ENCODE assay signal across 9 cellular contexts in genomic region chr18:14086459-14087231, GRCh38. TPM values are rescaled to one million over a fixed set of nuclear protein-coding genes. Genes with fewer than 3 reads are reported as not detected.
DNase-seq lines count a peak whose midpoint lies in the region; ATAC-seq, FAIRE-seq and TF ChIP-seq lines count a peak whose summit lies in the region.
"Had no signal": no experiment of that assay in that cellular context is flagged by ENCODE, and none has a peak within 500 bp of the region (broad histone marks: within the 10 kb centered on the region; RNA-seq: fewer than 3 reads in every experiment).

No MANE protein-coding gene starts in this region.

- no peaks in the 10 kb centered on the region for H3K36me3 Mint-ChIP-seq in nephron (ENCODE audit: low read depth)
- H3K36me3 Mint-ChIP-seq in CD8-positive, alpha-beta memory T cell = peaks cover 0 to 5% (median 0%) of the 10 kb centered on the region in 3 donors

- no peaks in the 10 kb centered on the region for H3K9me1 ChIP-seq in endothelial cell of umbilical vein (replicated peaks; ENCODE audit: control insufficient read depth, extremely low read depth, insufficient read depth, low read length)

- DNase-seq in NCI-H1436 (lab: John Stamatoyannopoulos, UW) = peak; percentile 38
- DNase-seq in NCI-H1436 treated with DMSO at 0.1 percent for 48 hours (lab: John Stamatoyannopoulos, UW) = no peak
- DNase-seq in NT2/D1 (ENCODE audit: low read depth, low spot score) = peak; percentile 30
- peak; percentile 34 for DNase-seq in endothelial cell of umbilical vein (ENCODE audit: low read depth, low spot score)
- no peak for DNase-seq in CD8-positive, alpha-beta memory T cell
- DNase-seq: activated T-cell treated with anti-CD3 and anti-CD28 coated beads, Interleukin-2, amount 50 U/mL, for 4 hours had no signal

- H3K27ac ChIP-seq in endothelial cell of umbilical vein (ENCODE audit: insufficient read depth, low read depth, low read length) = no peak overlapping the region
- H3K27ac ChIP-seq in CD8-positive, alpha-beta memory T cell (ENCODE audit: low read depth, low read length) = no peak overlapping the region

- intact Hi-C loops in endothelial cell of umbilical vein (cut with micrococcal nuclease) = loop anchor here (1.0 to 5.0 kb wide), 3 partner anchors 262 to 529 kb away; partner anchors contain the start of gene MC5R

- BruUV-seq in endothelial cell of umbilical vein (replicated peaks; lab: Mats Ljungman, UMichigan) = no TSS peak

- no peaks in the 10 kb centered on the region for H3K9me3 Mint-ChIP-seq in nephron
- H3K9me3 Mint-ChIP-seq in CD8-positive, alpha-beta memory T cell = no peaks in the 10 kb centered on the region
- H3K9me3 Mint-ChIP-seq: activated T-cell treated with anti-CD3 and anti-CD28 coated beads, Interleukin-2, amount 50 U/mL, for 4 hours had no signal

- no peak overlapping the region for H3K4me3 ChIP-seq in NT2/D1 (ENCODE audit: insufficient read length, low read depth)
- H3K4me3 ChIP-seq in endothelial cell of umbilical vein (replicated peaks in 1 of 3; ENCODE audit: insufficient read depth in 1 of 3, low read depth in 1 of 3, low read length in 3 of 3) = no peak overlapping the region
- no peak overlapping the region for H3K4me3 ChIP-seq in CD8-positive, alpha-beta memory T cell (ENCODE audit: low read length)

- FAIRE-seq in endothelial cell of umbilical vein (lab: Jason Lieb, UNC) = peak; percentile 80

- CTCF ChIA-PET in endothelial cell of umbilical vein (lab: Charles Lee) = interaction anchor here (0.6 to 4.4 kb wide), 10 partner anchors 8 to 274 kb away, joined by 3 to 46 read pairs (median 3); partner anchors contain the start of gene MC5R
- CTCF ChIA-PET in CD8-positive, alpha-beta memory T cell (lab: Charles Lee) = no interaction called here

- H3K4me1 Mint-ChIP-seq in nephron = no peaks in the 10 kb centered on the region
- H3K4me1 Mint-ChIP-seq in CD8-positive, alpha-beta memory T cell = no peaks in the 10 kb centered on the region

- POLR2A ChIA-PET in endothelial cell of umbilical vein (lab: Charles Lee) = no interaction called here
- POLR2A ChIA-PET in CD8-positive, alpha-beta memory T cell (lab: Charles Lee) = no interaction called here

- H3K4me1 ChIP-seq in NT2/D1 (ENCODE audit: insufficient read depth, insufficient read length) (peaks cover 7% of the 10 kb centered on the region), endothelial cell of umbilical vein (ENCODE audit: control insufficient read depth, extremely low read depth, insufficient read depth, low read length) (no peaks in the 10 kb centered on the region)
- no peaks in the 10 kb centered on the region for H3K4me1 ChIP-seq in CD8-positive, alpha-beta memory T cell (ENCODE audit: insufficient read depth, low read length)

- no peak overlapping the region for H3K4me2 ChIP-seq in endothelial cell of umbilical vein (ENCODE audit: insufficient read depth, low read length)

- no peak overlapping the region for H3K4me3 Mint-ChIP-seq in nephron
- no peak overlapping the region for H3K4me3 Mint-ChIP-seq in CD8-positive, alpha-beta memory T cell
- H3K4me3 Mint-ChIP-seq: activated T-cell treated with anti-CD3 and anti-CD28 coated beads, Interleukin-2, amount 50 U/mL, for 4 hours had no signal

- no peaks in the 10 kb centered on the region for H3K9me3 ChIP-seq in NT2/D1 (ENCODE audit: insufficient read depth, low read length)
- no peaks in the 10 kb centered on the region for H3K9me3 ChIP-seq in endothelial cell of umbilical vein (replicated peaks; ENCODE audit: control insufficient read depth, insufficient read depth, low read length)
- H3K9me3 ChIP-seq in CD8-positive, alpha-beta memory T cell (ENCODE audit: low read length) = no peaks in the 10 kb centered on the region

- no peaks in the 10 kb centered on the region for H4K20me1 ChIP-seq in endothelial cell of umbilical vein (replicated peaks; ENCODE audit: control insufficient read depth, extremely low read depth, insufficient read depth, low read length)

- TF ChIP-seq CTCF in endothelial cell of umbilical vein (IDR thresholded peaks at IDR 0.05; ENCODE audit: extremely low read depth in 1 of 2, insufficient read depth in 1 of 2, low read depth in 1 of 2, low read length in 2 of 2) (peak; percentile 58 to 60), nephron (IDR thresholded peaks at IDR 0.05; ENCODE audit: unreplicated experiment in 3 of 3) (peak; percentile 65 to 83 (median 66))

- no peak for TF ChIP-seq POLR2A in endothelial cell of umbilical vein (IDR thresholded peaks at IDR 0.05; ENCODE audit: low read depth, low read length)

- H3K27ac Mint-ChIP-seq in nephron = no peak overlapping the region
- no peak overlapping the region for H3K27ac Mint-ChIP-seq in CD8-positive, alpha-beta memory T cell

- no peaks in the 10 kb centered on the region for H3K36me3 ChIP-seq in NT2/D1 (ENCODE audit: insufficient read depth, insufficient read length, low read length)
- H3K36me3 ChIP-seq in endothelial cell of umbilical vein (ENCODE audit: control insufficient read depth in 2 of 2, extremely low read depth in 1 of 2, insufficient read depth in 2 of 2, low read length in 2 of 2) = no peaks in the 10 kb centered on the region
- no peaks in the 10 kb centered on the region for H3K36me3 ChIP-seq in CD8-positive, alpha-beta memory T cell (ENCODE audit: insufficient read depth, low read length)

- H3K79me2 ChIP-seq in endothelial cell of umbilical vein (ENCODE audit: control insufficient read depth, insufficient read depth, low read length) = no peaks in the 10 kb centered on the region

- H2AFZ ChIP-seq in endothelial cell of umbilical vein (ENCODE audit: low read depth, low read length) = no peak overlapping the region

- H3K27me3 Mint-ChIP-seq in nephron (ENCODE audit: low read depth) = no peaks in the 10 kb centered on the region
- H3K27me3 Mint-ChIP-seq in CD8-positive, alpha-beta memory T cell = peaks cover 1 to 4% of the 10 kb centered on the region in 2 donors

- ATAC-seq in HG03159 (IDR thresholded peaks at IDR 0.05; ENCODE audit: unreplicated experiment) (peak; percentile 56), HG03039 (IDR thresholded peaks at IDR 0.05; ENCODE audit: unreplicated experiment) (no peak)

- H3K9ac ChIP-seq in NT2/D1 (ENCODE audit: insufficient read length, low read depth) = peak overlapping the region; percentile 25
- no peak overlapping the region for H3K9ac ChIP-seq in endothelial cell of umbilical vein (replicated peaks; ENCODE audit: extremely low read depth, insufficient read depth, low read length)

- dilution Hi-C loops in endothelial cell of umbilical vein (cut with MboI; ENCODE audit: extremely low pct_ligation_motif_present, low sequenced_read_pairs) = no loop called here

- H3K27me3 ChIP-seq in NT2/D1 (ENCODE audit: insufficient read depth, insufficient read length) (no peaks in the 10 kb centered on the region), endothelial cell of umbilical vein (ENCODE audit: control insufficient read depth in 2 of 2, insufficient read depth in 2 of 2, low read length in 2 of 2) (no peaks in the 10 kb centered on the region)
- no peaks in the 10 kb centered on the region for H3K27me3 ChIP-seq in CD8-positive, alpha-beta memory T cell (ENCODE audit: insufficient read depth, low read length, poor library complexity, severe bottlenecking)

TF ChIP-seq in endothelial cell of umbilical vein, 7 proteins besides CTCF, POLR2A, EP300 and RAD21:
- TF ChIP-seq GATA2 (IDR thresholded peaks at IDR 0.05; ENCODE audit: insufficient read depth, insufficient read length, low read depth, low read length) (no peak), FOS (IDR thresholded peaks at IDR 0.05; ENCODE audit: borderline replicate concordance, insufficient read depth, low read length) (no peak), EZH2 (IDR thresholded peaks at IDR 0.05; ENCODE audit: borderline replicate concordance, low read depth, low read length, severe bottlenecking) (no peak), MYC (IDR thresholded peaks at IDR 0.05; ENCODE audit: low read depth, low read length) (no peak), MAX (IDR thresholded peaks at IDR 0.05; ENCODE audit: insufficient read depth, insufficient read length) (no peak)

RNA-seq across cellular contexts. Expression of gene ZNF519, which starts 45.6 kb away (rescaled TPM):
- total RNA-seq in endothelial cell of umbilical vein = 7.1 and 8.6 TPM in 2 replicates
- 1.9 and 2.1 TPM in 2 replicates for polyA plus RNA-seq in endothelial cell of umbilical vein
- 1.3 and 1.8 TPM in 2 replicates for polyA plus RNA-seq in endothelial cell of umbilical vein (2011; cell fraction: cytosol; rRNA removed)
- polyA plus RNA-seq in endothelial cell of umbilical vein (2011; cell fraction: nucleus; rRNA removed) = 11.2 and 13.3 TPM in 2 replicates
- polyA plus RNA-seq in endothelial cell of umbilical vein (2012) = 2.0 and 2.1 TPM in 2 replicates
- 4.7 and 7.4 TPM in 2 replicates for polyA minus RNA-seq in endothelial cell of umbilical vein
- 5.1 TPM for polyA minus RNA-seq in endothelial cell of umbilical vein (2011; cell fraction: cytosol; rRNA and poly(A)+ RNA removed)
- 17.6 and 25.7 TPM in 2 replicates for polyA minus RNA-seq in endothelial cell of umbilical vein (2011; cell fraction: nucleus; rRNA and poly(A)+ RNA removed)
- total RNA-seq in CD8-positive, alpha-beta memory T cell = 10 to 100 TPM in 1 of 2 experiments, 1 to 10 TPM in 1; 9.9 to 12.0 TPM
- 5.9 TPM for polyA plus RNA-seq in CD8-positive, alpha-beta memory T cell

Comparison
In these comparisons a context has a peak if more than half of its experiments do, and no peak if none do; other contexts are left out.
1. DNase-seq: peak in NCI-H1436 (single experiment), NT2/D1 (single experiment) and endothelial cell of umbilical vein (single experiment); none in NCI-H1436 treated with DMSO at 0.1 percent for 48 hours (single experiment) and CD8-positive, alpha-beta memory T cell (0 of 5).